In the genomic region with DNA sequence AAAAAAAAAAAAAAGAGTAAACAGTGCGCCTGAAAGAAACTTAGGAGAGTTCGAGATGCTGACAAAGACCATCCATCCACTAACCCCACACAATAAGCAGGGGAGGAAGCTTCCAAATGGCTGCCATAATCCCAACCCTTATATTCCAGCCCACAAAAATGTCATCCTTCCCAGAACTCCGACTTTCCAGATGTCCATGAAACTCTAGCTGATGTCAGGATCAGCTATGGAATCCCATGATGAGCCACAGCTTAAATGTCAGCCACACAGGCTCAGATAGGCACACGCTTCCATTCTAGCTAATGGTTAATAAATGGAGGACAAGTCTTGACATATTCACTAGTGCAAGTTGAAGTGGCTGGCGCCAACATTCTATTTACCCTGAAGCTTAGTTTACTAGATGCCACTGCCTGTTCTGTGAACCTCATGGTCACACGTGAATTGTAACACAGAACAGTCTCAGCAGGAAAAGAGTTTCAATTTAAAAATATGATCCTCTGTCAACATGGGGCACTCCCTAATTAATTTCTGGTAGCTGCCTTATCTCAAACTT, we compare ENCODE assay signal across 18 cellular contexts.
A peak's percentile ranks its signal among the peaks of the same experiment; 100 is the strongest.
DNase-seq lines count a peak whose midpoint lies in the region; ATAC-seq lines count a peak whose summit lies in the region.
"Had no signal": no experiment of that assay in that cellular context is flagged by ENCODE, and none has a peak within 500 bp of the region (broad histone marks: within the 10 kb centered on the region; RNA-seq: fewer than 3 reads in every experiment).

No MANE protein-coding gene starts in this region.

- peak; percentile 17 for DNase-seq in NCI-H748 (lab: John Stamatoyannopoulos, UW; ENCODE audit: unreplicated experiment)
- DNase-seq in NCI-H748 treated with DMSO at 0.1 percent for 48 hours (lab: John Stamatoyannopoulos, UW): no peak
- DNase-seq in NCI-H2171 (lab: John Stamatoyannopoulos, UW): peak; percentile 13
- DNase-seq in ureter (ENCODE audit: low spot score): peak; percentile 51
- DNase-seq in NCI-H128 (lab: John Stamatoyannopoulos, UW; ENCODE audit: unreplicated experiment): no peak
- DNase-seq: CD8-positive, alpha-beta T cell; DND-41; NCI-H1092 treated with DMSO at 0.1 percent for 48 hours; NCI-H1694 treated with DMSO at 0.1 percent for 48 hours; NCI-H2107; NCI-H446; NCI-H526 treated with DMSO at 0.1 percent for 48 hours; SW 1271 had no signal

- ATAC-seq in esophagus mucosa (peak; percentile 69), HG03039 (IDR thresholded peaks at IDR 0.05; ENCODE audit: unreplicated experiment) (no peak), GM21423 (IDR thresholded peaks at IDR 0.05; ENCODE audit: unreplicated experiment) (no peak)
- ATAC-seq: A549; CD8-positive, alpha-beta T cell; Right ventricle myocardium inferior had no signal

Comparison
In these comparisons a context has a peak if more than half of its experiments do, and no peak if none do; other contexts are left out.
1. DNase-seq: peak in NCI-H748 (single experiment), NCI-H2171 (single experiment) and ureter (single experiment); none in NCI-H748 treated with DMSO at 0.1 percent for 48 hours (single experiment) and NCI-H128 (single experiment).